Comparison of ENCODE assay signal across 21 cellular contexts in the genomic region with DNA sequence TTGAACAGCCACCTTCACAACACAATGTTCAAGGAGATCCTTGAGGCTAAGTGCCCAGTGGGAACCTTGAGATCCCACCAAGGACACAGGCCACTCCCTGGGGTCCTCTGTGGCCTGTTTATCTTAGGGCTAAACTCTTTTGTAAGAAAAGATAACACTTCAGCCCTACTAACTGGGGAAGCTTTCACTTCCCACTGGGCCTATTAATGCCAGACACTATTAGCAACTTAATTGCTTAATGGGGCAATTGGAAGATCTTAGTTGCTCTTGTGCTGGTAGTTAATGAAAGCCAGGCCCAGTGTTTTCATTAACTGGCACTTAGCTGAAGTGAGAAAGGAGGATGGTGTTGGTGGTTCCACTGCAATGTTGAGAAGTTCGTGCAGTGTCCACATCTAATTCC.
DNase-seq lines count a peak whose midpoint lies in the region; FAIRE-seq and TF ChIP-seq lines count a peak whose summit lies in the region.
"Had no signal": no experiment of that assay in that cellular context is flagged by ENCODE, and none has a peak within 500 bp of the region (broad histone marks: within the 10 kb centered on the region; RNA-seq: fewer than 3 reads in every experiment).

No MANE protein-coding gene starts in this region.

- no peak for FAIRE-seq in H1 (lab: Jason Lieb, UNC)
- FAIRE-seq: A549, GM12878, GM18507 had no signal

- no peak for TF ChIP-seq RAD21 in H1 (IDR thresholded peaks at IDR 0.05 in 1 of 2, conservative IDR thresholded peaks at IDR 0.05 in 1 of 2; ENCODE audit: low read depth in 2 of 2, low read length in 2 of 2)

- H3K27me3 Mint-ChIP-seq in activated naive CD4-positive, alpha-beta T cell treated with anti-CD3 and anti-CD28 coated beads, Interleukin-2, amount 10 ng/mL, durations not matched to agents 7 days and 5 days: peaks cover 16% of the 10 kb centered on the region
- peaks cover 2% of the 10 kb centered on the region for H3K27me3 Mint-ChIP-seq in nephron progenitor cell (ENCODE audit: low read depth, poor library complexity)

- H3K79me2 ChIP-seq in H1 (ENCODE audit: control insufficient read depth in 1 of 2, insufficient read depth in 2 of 2, low read length in 2 of 2): no peaks in the 10 kb centered on the region

- no peak overlapping the region for H2BK20ac ChIP-seq in H1 (ENCODE audit: low read length)

- no peak overlapping the region for H3K27ac ChIP-seq in H1 (ENCODE audit: low read depth, low read length)
- H3K27ac ChIP-seq: A549 had no signal

- TF ChIP-seq POLR2A in H1 (IDR thresholded peaks at IDR 0.05; ENCODE audit: control extremely low read depth in 1 of 2, low read depth in 2 of 2, low read length in 2 of 2): no peak

- no peak overlapping the region for H3K4me3 Mint-ChIP-seq in activated naive CD4-positive, alpha-beta T cell treated with anti-CD3 and anti-CD28 coated beads, Interleukin-2, amount 10 ng/mL, durations not matched to agents 7 days and 5 days
- H3K4me3 Mint-ChIP-seq in nephron progenitor cell: no peak overlapping the region
- H3K4me3 Mint-ChIP-seq: CD4-positive, alpha-beta memory T cell; H9 had no signal

- H4K20me1 ChIP-seq in H1 (replicated peaks in 1 of 2; ENCODE audit: control insufficient read depth in 1 of 2, insufficient read depth in 2 of 2, low read length in 2 of 2): no peaks in the 10 kb centered on the region

- POLR2A ChIA-PET in H1 (lab: Charles Lee; ENCODE audit: partially characterized antibody): no interaction called here

- H3K18ac ChIP-seq in H1 (ENCODE audit: extremely low read depth, low read length): no peak overlapping the region

- no peaks in the 10 kb centered on the region for H3K79me1 ChIP-seq in H1 (ENCODE audit: low read depth, low read length)

- no peak overlapping the region for H3K9ac ChIP-seq in H1 (replicated peaks in 1 of 4; ENCODE audit: extremely low read depth in 1 of 4, low read depth in 3 of 4, low read length in 3 of 4)

- no peak for TF ChIP-seq EP300 in H1 (IDR thresholded peaks at IDR 0.05; ENCODE audit: borderline replicate concordance in 1 of 2, low read depth in 2 of 2, low read length in 2 of 2)

- H3K36me3 ChIP-seq in H1 (ENCODE audit: control insufficient read depth in 2 of 4, insufficient read depth in 4 of 4, low read length in 3 of 4): no peaks in the 10 kb centered on the region
- H3K36me3 ChIP-seq in BE2C: no peaks in the 10 kb centered on the region

- H4K5ac ChIP-seq in H1 (ENCODE audit: insufficient read length, low read depth, low read length): no peak overlapping the region

- no peak overlapping the region for H3K14ac ChIP-seq in H1 (ENCODE audit: insufficient read length)

- H2BK15ac ChIP-seq in H1 (ENCODE audit: low read length): no peak overlapping the region

- H3K27me3 ChIP-seq in H1 (replicated peaks in 1 of 4; ENCODE audit: control insufficient read depth in 3 of 4, extremely low read depth in 1 of 4, insufficient read depth in 3 of 4, low read length in 3 of 4) (peaks cover 0 to 3% (median 0%) of the 10 kb centered on the region in 4 experiments; a peak in 1 of 7 replicates), BE2C (no peaks in the 10 kb centered on the region)

- no peaks in the 10 kb centered on the region for H3K9me3 ChIP-seq in H1 (ENCODE audit: insufficient read depth in 2 of 2, low read depth in 1 of 2, low read length in 1 of 2)
- H3K9me3 ChIP-seq in BE2C: no peaks in the 10 kb centered on the region
- H3K9me3 ChIP-seq: A549 had no signal

- H3K4me1 ChIP-seq in H1 (replicated peaks in 1 of 4; ENCODE audit: control insufficient read depth in 3 of 4, insufficient read depth in 4 of 4, low read length in 3 of 4): peaks cover 0 to 12% (median 3%) of the 10 kb centered on the region in 4 experiments; a peak in 3 of 7 replicates
- no peaks in the 10 kb centered on the region for H3K4me1 ChIP-seq in BE2C
- H3K4me1 ChIP-seq: A549 had no signal

- CTCF ChIA-PET in activated naive CD4-positive, alpha-beta T cell treated with anti-CD3 and anti-CD28 coated beads, Interleukin-2, amount 10 ng/mL, durations not matched to agents 7 days and 5 days (lab: Charles Lee): interaction anchor here (1.0 to 1.1 kb wide), 2 partner anchors 8 to 66 kb away, joined by 3 read pairs; no protein-coding TSS in a partner anchor
- CTCF ChIA-PET in H1 (lab: Charles Lee; ENCODE audit: partially characterized antibody): interaction anchor here (0.7 to 1.1 kb wide), 2 partner anchors 7 to 8 kb away, joined by 3 to 4 read pairs; no protein-coding TSS in a partner anchor

- peak overlapping the region; percentile 40 for H3K27ac Mint-ChIP-seq in activated naive CD4-positive, alpha-beta T cell treated with anti-CD3 and anti-CD28 coated beads, Interleukin-2, amount 10 ng/mL, durations not matched to agents 7 days and 5 days
- H3K27ac Mint-ChIP-seq in nephron progenitor cell: peak overlapping the region; percentile 69
- H3K27ac Mint-ChIP-seq: CD4-positive, alpha-beta memory T cell; H9 had no signal

- DNase-seq in activated naive CD4-positive, alpha-beta T cell treated with anti-CD3 and anti-CD28 coated beads, Interleukin-2, amount 10 ng/mL, durations not matched to agents 7 days and 5 days: no peak
- DNase-seq in activated naive CD4-positive, alpha-beta T cell (lab: John Stamatoyannopoulos, UW): no peak
- DNase-seq in H1 (ENCODE audit: low read depth in 1 of 2, low spot score in 2 of 2) (no peak), nephron progenitor cell (no peak), BE2C (no peak), kidney tubule cell (ENCODE audit: low spot score) (no peak), NCI-H1694 treated with DMSO at 0.1 percent for 48 hours (lab: John Stamatoyannopoulos, UW) (no peak)
- DNase-seq: 8988T; ACHN; AML-193; C1 segment of cervical spinal cord; Calu3; CD4-positive, alpha-beta memory T cell; COR-L47; DMS53; DMS79 treated with DMSO at 0.1 percent for 48 hours; GDM1; H9 had no signal

- no peaks in the 10 kb centered on the region for H3K23me2 ChIP-seq in H1 (ENCODE audit: low read depth, low read length)

- no peaks in the 10 kb centered on the region for H3K36me3 Mint-ChIP-seq in activated naive CD4-positive, alpha-beta T cell treated with anti-CD3 and anti-CD28 coated beads, Interleukin-2, amount 10 ng/mL, durations not matched to agents 7 days and 5 days
- H3K36me3 Mint-ChIP-seq in nephron progenitor cell (ENCODE audit: low read depth): peaks cover 20% of the 10 kb centered on the region
- H3K36me3 Mint-ChIP-seq: CD4-positive, alpha-beta memory T cell had no signal

- H4K8ac ChIP-seq in H1 (ENCODE audit: extremely low read depth, insufficient read depth, low read length): no peak overlapping the region

- TF ChIP-seq CTCF in H1 (IDR thresholded peaks at IDR 0.05; ENCODE audit: control extremely low read depth in 1 of 3, insufficient read depth in 1 of 3, low read depth in 1 of 3, low read length in 3 of 3): no peak
- TF ChIP-seq CTCF in nephron progenitor cell (IDR thresholded peaks at IDR 0.05): no peak
- no peak for TF ChIP-seq CTCF in BE2C (IDR thresholded peaks at IDR 0.05; ENCODE audit: low read depth, low read length)

- H4K91ac ChIP-seq in H1 (replicated peaks; ENCODE audit: insufficient read length, low read length): no peak overlapping the region

- H3K4me1 Mint-ChIP-seq in activated naive CD4-positive, alpha-beta T cell treated with anti-CD3 and anti-CD28 coated beads, Interleukin-2, amount 10 ng/mL, durations not matched to agents 7 days and 5 days: peaks cover 50% of the 10 kb centered on the region
- H3K4me1 Mint-ChIP-seq in nephron progenitor cell: peaks cover 47% of the 10 kb centered on the region

- 86% methylated on average over 1 of the region's 1 CpG; no CpG with 5 or more reads in 1 of the 2 experiments for WGBS in H1 (ENCODE audit: extremely low coverage in 1 of 2, insufficient coverage in 1 of 2, insufficient read length in 1 of 2, insufficient replicate concordance in 2 of 2, low coverage in 1 of 2, low lambda C conversion rate in 2 of 2, missing lambda C conversion rate in 1 of 2), 2 experiments

- H2AK5ac ChIP-seq in H1 (ENCODE audit: low read depth, low read length): no peak overlapping the region

- no peak overlapping the region for H3K56ac ChIP-seq in H1 (replicated peaks; ENCODE audit: insufficient read length, low read depth, low read length)

- no peak overlapping the region for H2BK12ac ChIP-seq in H1 (ENCODE audit: low read depth, low read length)

- no peak overlapping the region for H3K4ac ChIP-seq in H1 (replicated peaks; ENCODE audit: insufficient read length, low read depth, low read length)

- no peak overlapping the region for H3K4me2 ChIP-seq in H1 (ENCODE audit: insufficient read depth in 1 of 2, low read depth in 2 of 2, low read length in 2 of 2)
- H3K4me2 ChIP-seq: A549 had no signal

- H3K9me3 Mint-ChIP-seq in activated naive CD4-positive, alpha-beta T cell treated with anti-CD3 and anti-CD28 coated beads, Interleukin-2, amount 10 ng/mL, durations not matched to agents 7 days and 5 days: no peaks in the 10 kb centered on the region
- no peaks in the 10 kb centered on the region for H3K9me3 Mint-ChIP-seq in nephron progenitor cell
- H3K9me3 Mint-ChIP-seq: H9 had no signal

- no peak overlapping the region for H3K23ac ChIP-seq in H1 (ENCODE audit: insufficient read length)

- no peak overlapping the region for H2BK120ac ChIP-seq in H1 (replicated peaks; ENCODE audit: low read depth, low read length)

- no peak overlapping the region for H2AFZ ChIP-seq in H1 (ENCODE audit: low read length)

- no peak overlapping the region for H2BK5ac ChIP-seq in H1 (ENCODE audit: low read depth, low read length)

- H3K4me3 ChIP-seq in H1 (ENCODE audit: extremely low read depth in 1 of 4, insufficient read depth in 2 of 4, low read depth in 3 of 4, low read length in 4 of 4) (no peak overlapping the region), BE2C (ENCODE audit: low read depth, low read length) (no peak overlapping the region)
- H3K4me3 ChIP-seq: A549, GM12878 had no signal

TF ChIP-seq in H1, 55 proteins besides CTCF, POLR2A, EP300 and RAD21:
- TF ChIP-seq, protein P1, sequence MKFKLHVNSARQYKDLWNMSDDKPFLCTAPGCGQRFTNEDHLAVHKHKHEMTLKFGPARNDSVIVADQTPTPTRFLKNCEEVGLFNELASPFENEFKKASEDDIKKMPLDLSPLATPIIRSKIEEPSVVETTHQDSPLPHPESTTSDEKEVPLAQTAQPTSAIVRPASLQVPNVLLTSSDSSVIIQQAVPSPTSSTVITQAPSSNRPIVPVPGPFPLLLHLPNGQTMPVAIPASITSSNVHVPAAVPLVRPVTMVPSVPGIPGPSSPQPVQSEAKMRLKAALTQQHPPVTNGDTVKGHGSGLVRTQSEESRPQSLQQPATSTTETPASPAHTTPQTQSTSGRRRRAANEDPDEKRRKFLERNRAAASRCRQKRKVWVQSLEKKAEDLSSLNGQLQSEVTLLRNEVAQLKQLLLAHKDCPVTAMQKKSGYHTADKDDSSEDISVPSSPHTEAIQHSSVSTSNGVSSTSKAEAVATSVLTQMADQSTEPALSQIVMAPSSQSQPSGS (IDR thresholded peaks at IDR 0.05; ENCODE audit: low read length): no peak
- peak; percentile 54 for TF ChIP-seq NANOG (IDR thresholded peaks at IDR 0.05; ENCODE audit: insufficient read depth, low read depth, low read length, poor library complexity, severe bottlenecking)
TF ChIP-seq in H1: peak in this region for 1.
